ENCODE assay signal across 13 cellular contexts in the genomic region with DNA sequence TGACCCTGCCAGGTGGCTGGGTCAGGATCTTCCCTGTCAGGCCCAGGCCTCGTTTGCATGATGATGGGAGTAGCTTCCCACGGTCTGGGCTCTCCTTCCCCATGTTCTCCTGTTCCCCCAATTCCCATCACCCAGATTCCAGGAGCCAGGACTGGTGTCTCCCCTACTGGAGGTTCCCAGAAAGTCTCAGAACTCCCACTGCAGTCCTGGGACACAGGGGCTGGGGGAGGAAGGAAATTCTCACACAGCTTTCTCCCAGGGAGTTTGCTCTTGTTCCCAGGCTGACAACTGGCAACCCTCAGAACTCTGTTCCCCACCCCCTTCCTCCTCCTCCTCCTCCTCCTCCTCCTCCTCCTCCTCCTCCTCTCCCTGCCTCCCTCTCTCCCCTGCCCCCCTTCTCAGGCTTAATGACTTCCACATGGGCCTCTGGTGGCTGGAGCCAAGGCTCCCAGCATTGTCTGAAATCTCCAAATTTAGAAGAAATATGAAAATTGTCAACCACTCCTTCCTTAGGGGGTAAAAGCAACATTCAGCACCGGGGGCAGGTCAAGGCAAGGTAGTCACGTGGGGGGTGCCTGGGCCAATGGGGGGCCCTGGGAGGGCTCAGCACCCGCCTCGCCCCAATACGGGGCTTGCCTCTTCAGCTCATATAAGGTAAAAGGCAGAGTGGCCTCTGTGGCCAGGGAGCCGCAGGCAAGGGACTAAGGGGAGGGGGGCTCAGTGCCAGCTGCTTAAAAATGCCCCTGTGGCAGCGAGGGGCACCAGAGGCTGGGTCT. TPM values are rescaled to one million over a fixed set of nuclear protein-coding genes. Genes with fewer than 3 reads are reported as not detected.
DNase-seq lines count a peak whose midpoint lies in the region; ATAC-seq and TF ChIP-seq lines count a peak whose summit lies in the region.
"Had no signal": no experiment of that assay in that cellular context is flagged by ENCODE, and none has a peak within 500 bp of the region (broad histone marks: within the 10 kb centered on the region; RNA-seq: fewer than 3 reads in every experiment).

No MANE protein-coding gene starts in this region.

- H3K36me3 ChIP-seq in heart right ventricle (peaks cover 0 to 28% (median 0%) of the 10 kb centered on the region in 9 donors), MG63 (no peaks in the 10 kb centered on the region)

- DNase-seq in AG20443 (ENCODE audit: low spot score) (peak; percentile 95), astrocyte of the cerebellum (ENCODE audit: low read depth) (peak; percentile 52), heart right ventricle (peak; percentile 68 to 75), posterior vena cava (ENCODE audit: low spot score) (peak; percentile 93), NCI-H146 (lab: John Stamatoyannopoulos, UW) (no peak), MG63 (no peak)
- no peak for DNase-seq in activated naive CD4-positive, alpha-beta T cell treated with anti-CD3 and anti-CD28 coated beads, Interleukin-2, amount 50 U/mL, for 72 hours (ENCODE audit: low spot score in 2 of 2)
- DNase-seq: CD4-positive, CD25-positive, alpha-beta regulatory T cell; NCI-H2171 had no signal

- H3K4me3 ChIP-seq in astrocyte of the cerebellum (ENCODE audit: low read depth, low read length) (peak overlapping the region; percentile 40), heart right ventricle (peak overlapping the region; percentile 28 to 64 (median 54)), MG63 (no peak overlapping the region)

- WGBS in heart right ventricle, 2 donors: 62 to 68% methylated on average over 9 of the region's 9 CpGs

- ATAC-seq in heart right ventricle: peak; percentile 78 to 89 (median 86)
- ATAC-seq in GM18511 (IDR thresholded peaks at IDR 0.05; ENCODE audit: unreplicated experiment): no peak
- no peak for ATAC-seq in activated naive CD4-positive, alpha-beta T cell treated with anti-CD3 and anti-CD28 coated beads, Interleukin-2, amount 50 U/mL, for 72 hours
- ATAC-seq: natural killer cell treated with Interleukin-12 subunit alpha and Interleukin-12 subunit beta and Interleukin-15 and Interleukin-18, amount 100 ng/mL, for 72 hours had no signal

- in situ Hi-C loops in astrocyte of the cerebellum (cut with HindIII; ENCODE audit: low sequenced_read_pairs): no loop called here

- TF ChIP-seq CTCF in astrocyte of the cerebellum (IDR thresholded peaks at IDR 0.05; ENCODE audit: low read depth, low read length, missing control alignments) (peak; percentile 26), heart right ventricle (IDR thresholded peaks at IDR 0.05) (peak in 1 of 9 donors; percentile 15)

- H3K27ac Mint-ChIP-seq in activated naive CD4-positive, alpha-beta T cell treated with anti-CD3 and anti-CD28 coated beads, Interleukin-2, amount 50 U/mL, for 72 hours: no peak overlapping the region
- H3K27ac Mint-ChIP-seq: CD4-positive, CD25-positive, alpha-beta regulatory T cell; natural killer cell treated with Interleukin-12 subunit alpha and Interleukin-12 subunit beta and Interleukin-15 and Interleukin-18, amount 100 ng/mL, for 72 hours; stimulated activated naive CD8-positive, alpha-beta T cell treated with anti-CD3 and anti-CD28 coated beads, Interleukin-15, Interleukin-2, amounts not matched to agents 100 ng/mL and 50 ng/mL, for 24 hours had no signal

- peak overlapping the region; percentile 66 to 95 (median 80) for H3K27ac ChIP-seq in heart right ventricle

- intact Hi-C loops in heart right ventricle (cut with DNase I) (no loop called here), posterior vena cava (cut with DNase I) (loop anchor here in 1 of 2 donors (5.0 kb wide), 1 partner anchor 34 kb away; no protein-coding TSS in a partner anchor)

- no peaks in the 10 kb centered on the region for H3K9me3 ChIP-seq in heart right ventricle
- no peaks in the 10 kb centered on the region for H3K9me3 ChIP-seq in MG63

- H3K27me3 ChIP-seq in heart right ventricle (no peaks in the 10 kb centered on the region), MG63 (no peaks in the 10 kb centered on the region)

- peaks cover 0 to 35% (median 11%) of the 10 kb centered on the region in 9 donors for H3K4me1 ChIP-seq in heart right ventricle

- H3K9me3 Mint-ChIP-seq in activated naive CD4-positive, alpha-beta T cell treated with anti-CD3 and anti-CD28 coated beads, Interleukin-2, amount 50 U/mL, for 72 hours: no peaks in the 10 kb centered on the region
- H3K9me3 Mint-ChIP-seq: CD4-positive, CD25-positive, alpha-beta regulatory T cell; natural killer cell treated with Interleukin-12 subunit alpha and Interleukin-12 subunit beta and Interleukin-15 and Interleukin-18, amount 100 ng/mL, for 72 hours; stimulated activated naive CD8-positive, alpha-beta T cell treated with anti-CD3 and anti-CD28 coated beads, Interleukin-15, Interleukin-2, amounts not matched to agents 100 ng/mL and 50 ng/mL, for 24 hours had no signal

- H3K36me3 Mint-ChIP-seq in activated naive CD4-positive, alpha-beta T cell treated with anti-CD3 and anti-CD28 coated beads, Interleukin-2, amount 50 U/mL, for 72 hours: no peaks in the 10 kb centered on the region
- H3K36me3 Mint-ChIP-seq: CD4-positive, CD25-positive, alpha-beta regulatory T cell; natural killer cell treated with Interleukin-12 subunit alpha and Interleukin-12 subunit beta and Interleukin-15 and Interleukin-18, amount 100 ng/mL, for 72 hours had no signal

RNA-seq across cellular contexts. Expression of a gene that starts 27.3 kb away (rescaled TPM):
- total RNA-seq in heart right ventricle (under 1 TPM in 2 of 10 donors, not detected in 8; 0.44 to 0.83 TPM), posterior vena cava (10 to 100 TPM in 1 of 2 donors, 1 to 10 TPM in 1; 8.5 to 15.2 TPM)
- polyA plus RNA-seq in heart right ventricle: under 1 TPM in 1 of 2 donors, not detected in 1; 0.57 TPM
- total RNA-seq in MG63 (2014; rRNA removed; shearing (Covaris generic); ENCODE audit: low replicate concordance): not detected in 2 replicates
- total RNA-seq in activated naive CD4-positive, alpha-beta T cell treated with anti-CD3 and anti-CD28 coated beads, Interleukin-2, amount 50 U/mL, for 72 hours: not detected
- total RNA-seq: bronchial epithelial cell; CD4-positive, CD25-positive, alpha-beta regulatory T cell; natural killer cell treated with Interleukin-12 subunit alpha and Interleukin-12 subunit beta and Interleukin-15 and Interleukin-18, amount 100 ng/mL, for 72 hours had no signal
- polyA plus RNA-seq: CD4-positive, CD25-positive, alpha-beta regulatory T cell had no signal

RNA-seq across cellular contexts. Expression of a gene that starts 48.5 kb away (rescaled TPM):
- 1 to 10 TPM; 2.6 to 5.5 (median 4.0) TPM for total RNA-seq in heart right ventricle
- 1 to 10 TPM; 4.5 to 6.2 TPM for polyA plus RNA-seq in heart right ventricle
- total RNA-seq in posterior vena cava: 1 to 10 TPM; 3.1 to 5.6 TPM
- 6.4 and 16.6 TPM in 2 replicates for total RNA-seq in MG63 (2014; rRNA removed; shearing (Covaris generic); ENCODE audit: low replicate concordance)
- 10 to 100 TPM; 14.2 to 19.7 TPM for total RNA-seq in activated naive CD4-positive, alpha-beta T cell treated with anti-CD3 and anti-CD28 coated beads, Interleukin-2, amount 50 U/mL, for 72 hours

Comparison
In these comparisons a context has a peak if more than half of its experiments do, and no peak if none do; other contexts are left out.
1. DNase-seq: peak in AG20443 (single experiment), astrocyte of the cerebellum (single experiment), heart right ventricle (2 of 2) and posterior vena cava (single experiment); none in NCI-H146 (single experiment), MG63 (single experiment) and activated naive CD4-positive, alpha-beta T cell treated with anti-CD3 and anti-CD28 coated beads, Interleukin-2, amount 50 U/mL, for 72 hours (0 of 2).
2. ATAC-seq: peak in heart right ventricle (8 of 8); none in GM18511 (single experiment) and activated naive CD4-positive, alpha-beta T cell treated with anti-CD3 and anti-CD28 coated beads, Interleukin-2, amount 50 U/mL, for 72 hours (0 of 2).